ENCODE assay signal across 23 cellular contexts in genomic region chr13:27965343-27965739, GRCh38. TPM values are rescaled to one million over a fixed set of nuclear protein-coding genes. Genes with fewer than 3 reads are reported as not detected.
DNase-seq lines count a peak whose midpoint lies in the region; ATAC-seq, FAIRE-seq and TF ChIP-seq lines count a peak whose summit lies in the region.
"Had no signal": no experiment of that assay in that cellular context is flagged by ENCODE, and none has a peak within 500 bp of the region (broad histone marks: within the 10 kb centered on the region; RNA-seq: fewer than 3 reads in every experiment).

No MANE protein-coding gene starts in this region.

- H3K4me1 ChIP-seq in mesendoderm (ENCODE audit: control insufficient read depth, low read depth, low read length) (peaks cover 12% of the 10 kb centered on the region), pancreas (peaks cover 4 to 5% (median 4%) of the 10 kb centered on the region in 3 donors)

- ATAC-seq in WTC11 (no peak), pancreas (no peak), HG02759 (IDR thresholded peaks at IDR 0.05; ENCODE audit: unreplicated experiment) (no peak), HG03521 (IDR thresholded peaks at IDR 0.05; ENCODE audit: unreplicated experiment) (no peak), HG03432 (IDR thresholded peaks at IDR 0.05; ENCODE audit: unreplicated experiment) (no peak)
- no peak for ATAC-seq in activated CD8-positive, alpha-beta memory T cell treated with anti-CD3 and anti-CD28 coated beads, Interleukin-2, amount 10 ng/mL, durations not matched to agents 7 days and 5 days
- ATAC-seq: CD8-positive, alpha-beta T cell; Panc1; Right ventricle myocardium inferior had no signal

- no peaks in the 10 kb centered on the region for H3K79me1 ChIP-seq in mesendoderm (ENCODE audit: low read length)

- H2BK15ac ChIP-seq in mesendoderm (replicated peaks; ENCODE audit: low read depth), result no peak overlapping the region

- H2BK120ac ChIP-seq in mesendoderm (ENCODE audit: low read depth, low read length), result no peak overlapping the region

- POLR2A ChIA-PET in WTC11 (lab: Charles Lee), result interaction anchor here (1.1 kb wide), 1 partner anchor 158 kb away, joined by 3 read pairs; no protein-coding TSS in a partner anchor

- H3K4me2 ChIP-seq in mesendoderm (ENCODE audit: low read length), result no peak overlapping the region

- H3K56ac ChIP-seq in mesendoderm (ENCODE audit: low read length), result no peak overlapping the region

- H3K36me3 ChIP-seq in mesendoderm (ENCODE audit: control insufficient read depth, insufficient read depth, low read length) (no peaks in the 10 kb centered on the region), pancreas (no peaks in the 10 kb centered on the region)

- H3K36me3 Mint-ChIP-seq in WTC11, result no peaks in the 10 kb centered on the region
- H3K36me3 Mint-ChIP-seq in activated CD8-positive, alpha-beta memory T cell treated with anti-CD3 and anti-CD28 coated beads, Interleukin-2, amount 10 ng/mL, durations not matched to agents 7 days and 5 days, result no peaks in the 10 kb centered on the region
- H3K36me3 Mint-ChIP-seq: CD8-positive, alpha-beta T cell had no signal

- H2BK5ac ChIP-seq in mesendoderm (ENCODE audit: low read length), result no peak overlapping the region

- H3K27me3 Mint-ChIP-seq in WTC11 (ENCODE audit: low read depth), result peaks cover 100% of the 10 kb centered on the region
- peaks cover 90% of the 10 kb centered on the region for H3K27me3 Mint-ChIP-seq in activated CD8-positive, alpha-beta memory T cell treated with anti-CD3 and anti-CD28 coated beads, Interleukin-2, amount 10 ng/mL, durations not matched to agents 7 days and 5 days

- H3K23ac ChIP-seq in mesendoderm (ENCODE audit: low read length), result no peak overlapping the region

- H3K4ac ChIP-seq in mesendoderm (ENCODE audit: low read depth, low read length), result no peak overlapping the region

- H3K9me3 ChIP-seq in pancreas, result no peaks in the 10 kb centered on the region

- H3K4me3 Mint-ChIP-seq in WTC11, result peak overlapping the region; percentile 32; the same call in 1 of the 2 replicates
- no peak overlapping the region for H3K4me3 Mint-ChIP-seq in activated CD8-positive, alpha-beta memory T cell treated with anti-CD3 and anti-CD28 coated beads, Interleukin-2, amount 10 ng/mL, durations not matched to agents 7 days and 5 days
- H3K4me3 Mint-ChIP-seq: CD8-positive, alpha-beta T cell had no signal

- intact Hi-C loops in pancreas (cut with DNase I), result no loop called here

- no peak overlapping the region for H3K18ac ChIP-seq in mesendoderm (ENCODE audit: low read length)

- H2AK5ac ChIP-seq in mesendoderm (ENCODE audit: low read length), result no peak overlapping the region

- H3K9ac ChIP-seq in mesendoderm (ENCODE audit: low read length), result no peak overlapping the region

- H4K8ac ChIP-seq in mesendoderm (ENCODE audit: low read depth, low read length), result no peak overlapping the region

- no peak overlapping the region for H3K4me3 ChIP-seq in mesendoderm (ENCODE audit: low read length)
- H3K4me3 ChIP-seq in pancreas, result no peak overlapping the region

- WGBS in mesendoderm (ENCODE audit: extremely low coverage, insufficient coverage, low lambda C conversion rate), result no CpG with 5 or more reads among the region's 7 CpGs
- WGBS in pancreas, 2 donors, result 59 to 63% methylated on average over 7 of the region's 7 CpGs

- H3K27ac Mint-ChIP-seq in WTC11, result no peak overlapping the region
- H3K27ac Mint-ChIP-seq in activated CD8-positive, alpha-beta memory T cell treated with anti-CD3 and anti-CD28 coated beads, Interleukin-2, amount 10 ng/mL, durations not matched to agents 7 days and 5 days, result no peak overlapping the region
- H3K27ac Mint-ChIP-seq: CD8-positive, alpha-beta T cell had no signal

- H3K27ac ChIP-seq in C4-2B (peak overlapping the region; percentile 88), mesendoderm (ENCODE audit: low read depth, low read length) (no peak overlapping the region), pancreas (peak overlapping the region; percentile 48 to 68 (median 58))

- TF ChIP-seq CTCF in C4-2B (conservative IDR thresholded peaks at IDR 0.05) (no peak), WTC11 (IDR thresholded peaks at IDR 0.05) (no peak), pancreas (IDR thresholded peaks at IDR 0.05) (no peak)

- H3K9me3 Mint-ChIP-seq in WTC11, result no peaks in the 10 kb centered on the region
- no peaks in the 10 kb centered on the region for H3K9me3 Mint-ChIP-seq in activated CD8-positive, alpha-beta memory T cell treated with anti-CD3 and anti-CD28 coated beads, Interleukin-2, amount 10 ng/mL, durations not matched to agents 7 days and 5 days (ENCODE audit: low read depth)
- H3K9me3 Mint-ChIP-seq: CD8-positive, alpha-beta T cell had no signal

- H3K4me1 Mint-ChIP-seq in WTC11, result peaks cover 62% of the 10 kb centered on the region
- H3K4me1 Mint-ChIP-seq in activated CD8-positive, alpha-beta memory T cell treated with anti-CD3 and anti-CD28 coated beads, Interleukin-2, amount 10 ng/mL, durations not matched to agents 7 days and 5 days, result peaks cover 5% of the 10 kb centered on the region

- H4K5ac ChIP-seq in mesendoderm (ENCODE audit: low read length), result no peak overlapping the region

- CTCF ChIA-PET in WTC11 (lab: Charles Lee), result interaction anchor here (0.8 to 6.1 kb wide), 8 partner anchors 11 to 603 kb away, joined by 3 to 53 read pairs (median 5); no protein-coding TSS in a partner anchor
- CTCF ChIA-PET in activated CD8-positive, alpha-beta memory T cell treated with anti-CD3 and anti-CD28 coated beads, Interleukin-2, amount 10 ng/mL, durations not matched to agents 7 days and 5 days (lab: Charles Lee), result interaction anchor here (0.8 to 2.1 kb wide), 2 partner anchors 12 to 29 kb away, joined by 4 to 7 read pairs; no protein-coding TSS in a partner anchor

- no peak for DNase-seq in WTC11 (ENCODE audit: low spot score)
- peak; percentile 44 for DNase-seq in mesendoderm
- peak in 1 of 6 donors; percentile 22 for DNase-seq in pancreas
- no peak for DNase-seq in activated CD8-positive, alpha-beta memory T cell treated with anti-CD3 and anti-CD28 coated beads, Interleukin-2, amount 10 ng/mL, durations not matched to agents 7 days and 5 days
- DNase-seq: 8988T, DMS79 treated with DMSO at 0.1 percent for 48 hours, IMR-90, Karpas-422, NCI-H1105, NCI-H1694, NCI-H2107, NCI-H226, NCI-H524 treated with DMSO at 0.1 percent for 48 hours had no signal

- H3K79me2 ChIP-seq in mesendoderm (ENCODE audit: control insufficient read depth, insufficient read depth, low read length), result no peaks in the 10 kb centered on the region

- H3K27me3 ChIP-seq in mesendoderm (ENCODE audit: insufficient read depth, low read length, poor library complexity), result peaks cover 51% of the 10 kb centered on the region
- H3K27me3 ChIP-seq in pancreas, result peaks cover 0 to 7% (median 0%) of the 10 kb centered on the region in 4 donors

- no peak for FAIRE-seq in pancreas (lab: Jason Lieb, UNC)
- FAIRE-seq: G401.6 had no signal

TF ChIP-seq in WTC11, 78 proteins besides CTCF, POLR2A, EP300 and RAD21 (continues in another document):
- no peak for TF ChIP-seq ATF2 (CRISPR knock-in tag; IDR thresholded peaks at IDR 0.05; ENCODE audit: borderline replicate concordance, low read depth)
- TF ChIP-seq GTF2I (CRISPR knock-in tag; conservative IDR thresholded peaks at IDR 0.05), result no peak
- TF ChIP-seq TCF7 (CRISPR knock-in tag; IDR thresholded peaks at IDR 0.05; ENCODE audit: low read depth), result no peak
- TF ChIP-seq ATF6 (CRISPR knock-in tag; IDR thresholded peaks at IDR 0.05), result no peak

RNA-seq across cellular contexts. Expression of gene CDX2, which starts 3.8 kb away (rescaled TPM):
- total RNA-seq in WTC11 (2021) (0.09 to 0.44 TPM (median 0.11 TPM) in 3 replicates), pancreas (1 to 10 TPM; 2.8 to 6.0 (median 4.8) TPM)
- polyA plus RNA-seq in mesendoderm (2013, experiment 1 of 2), result 1.7 TPM
- 1.8 TPM for polyA plus RNA-seq in mesendoderm (2013, experiment 2 of 2)
- polyA plus RNA-seq in pancreas, result 1 to 10 TPM; 3.5 to 6.9 TPM
- not detected for total RNA-seq in activated CD8-positive, alpha-beta memory T cell treated with anti-CD3 and anti-CD28 coated beads, Interleukin-2, amount 10 ng/mL, durations not matched to agents 7 days and 5 days
- total RNA-seq: CD8-positive, alpha-beta T cell; IMR-90; Right ventricle myocardium inferior had no signal
- polyA plus RNA-seq: BJ, IMR-90 had no signal

RNA-seq across cellular contexts. Expression of gene URAD, which starts 23.2 kb away (rescaled TPM):
- not detected in 3 replicates for total RNA-seq in WTC11 (2021)
- polyA plus RNA-seq in mesendoderm (2013, experiment 1 of 2), result not detected
- polyA plus RNA-seq in mesendoderm (2013, experiment 2 of 2), result 0.04 TPM
- total RNA-seq in pancreas, result not detected
- under 1 TPM in 1 of 2 donors, not detected in 1; 0.31 TPM for polyA plus RNA-seq in pancreas
- not detected for total RNA-seq in activated CD8-positive, alpha-beta memory T cell treated with anti-CD3 and anti-CD28 coated beads, Interleukin-2, amount 10 ng/mL, durations not matched to agents 7 days and 5 days
- total RNA-seq: CD8-positive, alpha-beta T cell; HT-29; IMR-90; Right ventricle myocardium inferior had no signal
- polyA plus RNA-seq: BJ, IMR-90 had no signal

RNA-seq across cellular contexts. Expression of gene PDX1, which starts 45.5 kb away (rescaled TPM):
- total RNA-seq in WTC11 (2021) (not detected in 3 replicates), pancreas (10 to 100 TPM in 5 of 6 donors, 1 to 10 TPM in 1; 8.0 to 17.1 (median 12.3) TPM)
- polyA plus RNA-seq in mesendoderm (2013, experiment 1 of 2), result not detected
- not detected for polyA plus RNA-seq in mesendoderm (2013, experiment 2 of 2)
- 10 to 100 TPM; 15.7 to 26.1 TPM for polyA plus RNA-seq in pancreas
- total RNA-seq in activated CD8-positive, alpha-beta memory T cell treated with anti-CD3 and anti-CD28 coated beads, Interleukin-2, amount 10 ng/mL, durations not matched to agents 7 days and 5 days, result not detected
- total RNA-seq: CD8-positive, alpha-beta T cell; IMR-90; Right ventricle myocardium inferior had no signal
- polyA plus RNA-seq: BJ, IMR-90 had no signal
